Comparison of ENCODE assay signal across 16 cellular contexts in the genomic region with DNA sequence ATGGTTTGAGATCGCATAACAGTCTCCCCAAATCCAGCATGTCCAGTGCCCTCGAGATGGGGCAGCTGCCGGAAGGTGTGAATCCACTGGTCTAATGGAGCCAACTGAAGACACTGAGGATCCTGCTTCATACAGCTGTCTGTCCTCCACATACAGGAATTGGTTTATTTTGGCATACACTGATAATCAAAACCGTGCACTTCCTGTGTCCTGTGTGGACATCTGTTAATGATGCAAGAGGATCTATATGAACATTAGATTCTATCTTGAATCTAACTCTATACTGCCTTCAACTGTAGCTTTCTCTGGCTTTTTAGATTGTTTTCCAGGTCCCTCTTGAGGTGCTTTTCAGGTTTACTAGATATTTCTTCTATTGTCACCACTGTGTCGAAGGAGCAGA. TPM values are rescaled to one million over a fixed set of nuclear protein-coding genes. Genes with fewer than 3 reads are reported as not detected.
DNase-seq lines count a peak whose midpoint lies in the region; ATAC-seq, FAIRE-seq and TF ChIP-seq lines count a peak whose summit lies in the region.
"Had no signal": no experiment of that assay in that cellular context is flagged by ENCODE, and none has a peak within 500 bp of the region (broad histone marks: within the 10 kb centered on the region; RNA-seq: fewer than 3 reads in every experiment).

No MANE protein-coding gene starts in this region.

- no peak for ATAC-seq in naive thymus-derived CD8-positive, alpha-beta T cell

- peak; percentile 7 for FAIRE-seq in bronchial epithelial cell (lab: Jason Lieb, UNC)

- no peak overlapping the region for H3K27ac Mint-ChIP-seq in activated T-helper 2 cell treated with anti-CD3 and anti-CD28 coated beads, Interferon-gamma antibody, Interleukin-2, Interleukin-4, amounts not matched to agents 10 μg/mL and 5 μg/mL and 100 μg/mL, durations not matched to agents 14 hours and 24 hours and 36 hours
- no peak overlapping the region for H3K27ac Mint-ChIP-seq in activated T-helper 1 cell treated with anti-CD3 and anti-CD28 coated beads, Interleukin-12 subunit alpha, Interleukin-12 subunit beta, Interleukin-2, Interleukin-4 antibody, amounts not matched to agents 30 ng/mL and 10 ng/mL and 1 ng/mL, durations not matched to agents 14 hours and 24 hours and 36 hours
- peak overlapping the region in 2 of 10 donors; percentile 8 to 85 for H3K27ac Mint-ChIP-seq in naive thymus-derived CD8-positive, alpha-beta T cell

- no peak for TF ChIP-seq CTCF in bronchial epithelial cell (IDR thresholded peaks at IDR 0.05; ENCODE audit: insufficient read depth, low read length, severe bottlenecking)

- POLR2A ChIA-PET in naive thymus-derived CD8-positive, alpha-beta T cell (lab: Charles Lee) = no interaction called here

- DNase-seq in GF-D8 (lab: John Stamatoyannopoulos, UW) (peak; percentile 84), OCI-M1 (lab: John Stamatoyannopoulos, UW) (peak; percentile 2), bronchial epithelial cell (ENCODE audit: low read depth) (no peak)
- no peak for DNase-seq in activated T-helper 2 cell treated with anti-CD3 and anti-CD28 coated beads, Interferon-gamma antibody, Interleukin-2, Interleukin-4, amounts not matched to agents 10 μg/mL and 5 μg/mL and 100 μg/mL, durations not matched to agents 14 hours and 24 hours and 36 hours (ENCODE audit: low spot score)
- no peak for DNase-seq in activated T-helper 1 cell treated with anti-CD3 and anti-CD28 coated beads, Interleukin-12 subunit alpha, Interleukin-12 subunit beta, Interleukin-2, Interleukin-4 antibody, amounts not matched to agents 30 ng/mL and 10 ng/mL and 1 ng/mL, durations not matched to agents 14 hours and 24 hours and 36 hours (ENCODE audit: low spot score)
- no peak for DNase-seq in effector CD4-positive, alpha-beta T cell
- DNase-seq in naive thymus-derived CD8-positive, alpha-beta T cell = no peak
- DNase-seq: C1 segment of cervical spinal cord, COR-L47, DMS153, H7, NCI-H1436 treated with DMSO at 0.1 percent for 48 hours, NCI-H446, NCI-H774, SHP77 treated with DMSO at 0.1 percent for 48 hours, SW 1271 had no signal

- H3K27me3 Mint-ChIP-seq in activated T-helper 2 cell treated with anti-CD3 and anti-CD28 coated beads, Interferon-gamma antibody, Interleukin-2, Interleukin-4, amounts not matched to agents 10 μg/mL and 5 μg/mL and 100 μg/mL, durations not matched to agents 14 hours and 24 hours and 36 hours (ENCODE audit: low read depth) = peaks cover 60% of the 10 kb centered on the region
- peaks cover 44% of the 10 kb centered on the region for H3K27me3 Mint-ChIP-seq in activated T-helper 1 cell treated with anti-CD3 and anti-CD28 coated beads, Interleukin-12 subunit alpha, Interleukin-12 subunit beta, Interleukin-2, Interleukin-4 antibody, amounts not matched to agents 30 ng/mL and 10 ng/mL and 1 ng/mL, durations not matched to agents 14 hours and 24 hours and 36 hours (ENCODE audit: insufficient read depth)
- no peaks in the 10 kb centered on the region for H3K27me3 Mint-ChIP-seq in naive thymus-derived CD8-positive, alpha-beta T cell

- H3K4me3 Mint-ChIP-seq in activated T-helper 2 cell treated with anti-CD3 and anti-CD28 coated beads, Interferon-gamma antibody, Interleukin-2, Interleukin-4, amounts not matched to agents 10 μg/mL and 5 μg/mL and 100 μg/mL, durations not matched to agents 14 hours and 24 hours and 36 hours (ENCODE audit: low read depth) = no peak overlapping the region
- H3K4me3 Mint-ChIP-seq in activated T-helper 1 cell treated with anti-CD3 and anti-CD28 coated beads, Interleukin-12 subunit alpha, Interleukin-12 subunit beta, Interleukin-2, Interleukin-4 antibody, amounts not matched to agents 30 ng/mL and 10 ng/mL and 1 ng/mL, durations not matched to agents 14 hours and 24 hours and 36 hours = no peak overlapping the region
- no peak overlapping the region for H3K4me3 Mint-ChIP-seq in naive thymus-derived CD8-positive, alpha-beta T cell

- intact Hi-C loops in activated T-helper 2 cell treated with anti-CD3 and anti-CD28 coated beads, Interferon-gamma antibody, Interleukin-2, Interleukin-4, amounts not matched to agents 10 μg/mL and 5 μg/mL and 100 μg/mL, durations not matched to agents 14 hours and 24 hours and 36 hours (cut with micrococcal nuclease) = no loop called here
- intact Hi-C loops in activated T-helper 1 cell treated with anti-CD3 and anti-CD28 coated beads, Interleukin-12 subunit alpha, Interleukin-12 subunit beta, Interleukin-2, Interleukin-4 antibody, amounts not matched to agents 30 ng/mL and 10 ng/mL and 1 ng/mL, durations not matched to agents 14 hours and 24 hours and 36 hours (cut with micrococcal nuclease) = no loop called here

- H3K4me1 Mint-ChIP-seq in activated T-helper 2 cell treated with anti-CD3 and anti-CD28 coated beads, Interferon-gamma antibody, Interleukin-2, Interleukin-4, amounts not matched to agents 10 μg/mL and 5 μg/mL and 100 μg/mL, durations not matched to agents 14 hours and 24 hours and 36 hours (ENCODE audit: low read depth) = peaks cover 16% of the 10 kb centered on the region
- H3K4me1 Mint-ChIP-seq in activated T-helper 1 cell treated with anti-CD3 and anti-CD28 coated beads, Interleukin-12 subunit alpha, Interleukin-12 subunit beta, Interleukin-2, Interleukin-4 antibody, amounts not matched to agents 30 ng/mL and 10 ng/mL and 1 ng/mL, durations not matched to agents 14 hours and 24 hours and 36 hours (ENCODE audit: low read depth) = peaks cover 12% of the 10 kb centered on the region
- H3K4me1 Mint-ChIP-seq in naive thymus-derived CD8-positive, alpha-beta T cell = peaks cover 6 to 34% (median 10%) of the 10 kb centered on the region in 4 donors

- H3K4me3 ChIP-seq in bronchial epithelial cell (ENCODE audit: low read depth, low read length) = no peak overlapping the region

- no peaks in the 10 kb centered on the region for H3K9me3 Mint-ChIP-seq in activated T-helper 2 cell treated with anti-CD3 and anti-CD28 coated beads, Interferon-gamma antibody, Interleukin-2, Interleukin-4, amounts not matched to agents 10 μg/mL and 5 μg/mL and 100 μg/mL, durations not matched to agents 14 hours and 24 hours and 36 hours
- no peaks in the 10 kb centered on the region for H3K9me3 Mint-ChIP-seq in activated T-helper 1 cell treated with anti-CD3 and anti-CD28 coated beads, Interleukin-12 subunit alpha, Interleukin-12 subunit beta, Interleukin-2, Interleukin-4 antibody, amounts not matched to agents 30 ng/mL and 10 ng/mL and 1 ng/mL, durations not matched to agents 14 hours and 24 hours and 36 hours
- H3K9me3 Mint-ChIP-seq in naive thymus-derived CD8-positive, alpha-beta T cell = no peaks in the 10 kb centered on the region

- H3K27me3 ChIP-seq in bronchial epithelial cell (ENCODE audit: control insufficient read depth, insufficient read depth, low read length) = peaks cover 1% of the 10 kb centered on the region

- H3K36me3 ChIP-seq in bronchial epithelial cell (ENCODE audit: control insufficient read depth, insufficient read depth, low read length) = no peaks in the 10 kb centered on the region

- H3K36me3 Mint-ChIP-seq in activated T-helper 2 cell treated with anti-CD3 and anti-CD28 coated beads, Interferon-gamma antibody, Interleukin-2, Interleukin-4, amounts not matched to agents 10 μg/mL and 5 μg/mL and 100 μg/mL, durations not matched to agents 14 hours and 24 hours and 36 hours (ENCODE audit: low read depth) = no peaks in the 10 kb centered on the region
- H3K36me3 Mint-ChIP-seq in activated T-helper 1 cell treated with anti-CD3 and anti-CD28 coated beads, Interleukin-12 subunit alpha, Interleukin-12 subunit beta, Interleukin-2, Interleukin-4 antibody, amounts not matched to agents 30 ng/mL and 10 ng/mL and 1 ng/mL, durations not matched to agents 14 hours and 24 hours and 36 hours (ENCODE audit: low read depth) = no peaks in the 10 kb centered on the region
- no peaks in the 10 kb centered on the region for H3K36me3 Mint-ChIP-seq in naive thymus-derived CD8-positive, alpha-beta T cell

RNA-seq across cellular contexts. Expression of a gene that starts 3.0 kb away (rescaled TPM):
- total RNA-seq in bronchial epithelial cell = 1.0 and 1.1 TPM in 2 replicates
- 3.9 TPM in 2 replicates for total RNA-seq in activated T-helper 2 cell treated with anti-CD3 and anti-CD28 coated beads, Interferon-gamma antibody, Interleukin-2, Interleukin-4, amounts not matched to agents 10 μg/mL and 5 μg/mL and 100 μg/mL, durations not matched to agents 14 hours and 24 hours and 36 hours
- total RNA-seq in activated T-helper 1 cell treated with anti-CD3 and anti-CD28 coated beads, Interleukin-12 subunit alpha, Interleukin-12 subunit beta, Interleukin-2, Interleukin-4 antibody, amounts not matched to agents 30 ng/mL and 10 ng/mL and 1 ng/mL, durations not matched to agents 14 hours and 24 hours and 36 hours = 6.2 and 9.8 TPM in 2 replicates
- 1 to 10 TPM; 3.6 to 4.3 TPM for total RNA-seq in naive thymus-derived CD8-positive, alpha-beta T cell
- 1 to 10 TPM; 1.4 to 8.6 (median 2.1) TPM for polyA plus RNA-seq in naive thymus-derived CD8-positive, alpha-beta T cell

Comparison
In these comparisons a context has a peak if more than half of its experiments do, and no peak if none do; other contexts are left out.
1. DNase-seq: peak in GF-D8 (single experiment) and OCI-M1 (single experiment); none in bronchial epithelial cell (single experiment), activated T-helper 2 cell treated with anti-CD3 and anti-CD28 coated beads, Interferon-gamma antibody, Interleukin-2, Interleukin-4, amounts not matched to agents 10 μg/mL and 5 μg/mL and 100 μg/mL, durations not matched to agents 14 hours and 24 hours and 36 hours (single experiment), activated T-helper 1 cell treated with anti-CD3 and anti-CD28 coated beads, Interleukin-12 subunit alpha, Interleukin-12 subunit beta, Interleukin-2, Interleukin-4 antibody, amounts not matched to agents 30 ng/mL and 10 ng/mL and 1 ng/mL, durations not matched to agents 14 hours and 24 hours and 36 hours (single experiment), effector CD4-positive, alpha-beta T cell (single experiment) and naive thymus-derived CD8-positive, alpha-beta T cell (0 of 10).